In the genomic region with DNA sequence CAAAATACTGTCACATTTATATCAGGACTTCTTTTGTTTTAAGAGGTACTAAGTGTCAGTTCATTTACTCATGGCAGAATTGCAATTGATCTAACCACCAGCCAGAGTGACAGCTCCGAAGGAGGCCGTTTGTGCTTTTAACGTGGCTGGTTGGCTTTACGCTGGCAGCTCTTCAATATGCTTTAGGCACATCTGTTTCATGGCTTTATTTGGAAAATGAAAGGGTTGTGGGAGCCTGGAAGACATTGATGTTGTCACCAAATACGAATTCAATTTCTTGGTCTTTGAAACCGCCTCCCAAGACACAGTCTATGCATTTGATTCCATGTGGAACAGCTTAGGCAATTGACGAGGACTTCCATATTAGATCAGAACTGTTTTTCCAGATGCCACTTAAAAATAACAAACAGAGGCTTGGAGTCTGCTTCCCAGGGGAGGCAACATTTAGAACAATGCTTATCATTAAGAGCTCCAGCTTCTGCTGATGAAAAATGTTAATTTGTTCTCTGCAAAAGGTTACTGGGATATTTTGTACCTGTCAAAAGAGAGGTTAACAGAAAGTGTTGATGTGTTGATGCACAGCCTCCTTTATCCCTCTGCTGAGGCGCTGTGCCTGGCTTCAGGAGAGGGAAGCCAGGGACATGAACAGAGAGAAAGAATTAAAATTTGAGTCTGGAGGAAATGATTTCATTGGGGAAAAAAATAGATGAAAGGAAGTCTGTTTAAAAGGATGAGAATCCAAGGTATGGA, we compare ENCODE assay signal across 15 cellular contexts.
DNase-seq lines count a peak whose midpoint lies in the region; ATAC-seq and TF ChIP-seq lines count a peak whose summit lies in the region.
"Had no signal": no experiment of that assay in that cellular context is flagged by ENCODE, and none has a peak within 500 bp of the region (broad histone marks: within the 10 kb centered on the region; RNA-seq: fewer than 3 reads in every experiment).

No MANE protein-coding gene starts in this region.

- H2BK12ac ChIP-seq in trophoblast cell (ENCODE audit: low read length), result no peak overlapping the region

- no peak overlapping the region for H4K12ac ChIP-seq in trophoblast cell (ENCODE audit: low read depth, low read length)

- POLR2A ChIA-PET in SK-N-SH (lab: Yijun Ruan, JAX), result interaction anchor here (0.6 kb wide), 2 partner anchors 8 to 64 kb away, joined by 3 to 7 read pairs; partner anchors contain the start of gene TNFRSF19
- POLR2A ChIA-PET in GM10248 (lab: Yijun Ruan, JAX), result no interaction called here

- H3K9ac ChIP-seq in SK-N-SH (peak overlapping the region; percentile 78), trophoblast cell (ENCODE audit: low read length) (no peak overlapping the region)

- CTCF ChIA-PET in SK-N-SH (lab: Yijun Ruan, JAX), result interaction anchor here (0.8 to 3.2 kb wide), 5 partner anchors 10 to 61 kb away, joined by 3 to 8 read pairs (median 3); no protein-coding TSS in a partner anchor
- CTCF ChIA-PET in GM10248 (lab: Yijun Ruan, JAX), result interaction anchor here (1.1 to 2.5 kb wide), 3 partner anchors 10 to 49 kb away, joined by 3 to 6 read pairs (median 3); no protein-coding TSS in a partner anchor

- H3K4me1 ChIP-seq in SK-N-SH (ENCODE audit: control insufficient read depth in 1 of 2, insufficient read depth in 2 of 2, low read depth in 1 of 2, low read length in 1 of 2) (peaks cover 28 to 54% of the 10 kb centered on the region in 2 experiments), trophoblast cell (ENCODE audit: control insufficient read depth in 1 of 2, insufficient read depth in 2 of 2, low read length in 2 of 2) (peaks cover 16 to 24% of the 10 kb centered on the region in 2 experiments)
- H3K4me1 ChIP-seq: spleen had no signal

- peak overlapping the region; percentile 84 for H3K14ac ChIP-seq in trophoblast cell (ENCODE audit: low read length)

- peak overlapping the region; percentile 94 for H2BK5ac ChIP-seq in trophoblast cell (ENCODE audit: low read depth, low read length, poor library complexity)

- H3K9me2 ChIP-seq in SK-N-SH, result no peaks in the 10 kb centered on the region

- H3K18ac ChIP-seq in trophoblast cell (ENCODE audit: low read length), result no peak overlapping the region

- 10% methylated on average over 8 of the region's 8 CpGs for WGBS in SK-N-SH (ENCODE audit: low lambda C conversion rate)
- no CpG with 5 or more reads among the region's 8 CpGs for WGBS in trophoblast cell (ENCODE audit: extremely low coverage, insufficient coverage, insufficient read length)

- H3K4ac ChIP-seq in trophoblast cell (ENCODE audit: low read depth, low read length), result no peak overlapping the region

- H4K20me1 ChIP-seq in SK-N-SH (ENCODE audit: insufficient read depth), result no peaks in the 10 kb centered on the region

- H3K27me3 ChIP-seq in SK-N-SH (ENCODE audit: insufficient read depth) (no peaks in the 10 kb centered on the region), trophoblast cell (ENCODE audit: insufficient read depth, low read length) (no peaks in the 10 kb centered on the region)

- peak overlapping the region; percentile 98 for H2BK120ac ChIP-seq in trophoblast cell (ENCODE audit: insufficient read depth, low read length, poor library complexity)

- H4K91ac ChIP-seq in trophoblast cell (ENCODE audit: low read depth, low read length), result peak overlapping the region; percentile 96

- H4K8ac ChIP-seq in trophoblast cell (ENCODE audit: low read depth, low read length), result peak overlapping the region; percentile 58

- DNase-seq in ELR (ENCODE audit: low read depth), result peak; percentile 15
- DNase-seq in SK-N-SH, result peak; percentile 46
- DNase-seq in glomerular visceral epithelial cell (ENCODE audit: extremely low spot score), result peak; percentile 26
- no peak for DNase-seq in trophoblast cell
- DNase-seq in substantia nigra (lab: John Stamatoyannopoulos, UW), result no peak
- no peak for DNase-seq in GM10248 (ENCODE audit: extremely low spot score)
- DNase-seq: activated naive CD8-positive, alpha-beta T cell treated with anti-CD3 and anti-CD28 coated beads, Interleukin-2, amount 50 U/mL, for 24 hours; CD4-positive, alpha-beta T cell; KBM-7; NCI-H2081; spleen; stimulated activated CD8-positive, alpha-beta memory T cell treated with anti-CD3 and anti-CD28 coated beads, Interleukin-4, amount 100 ng/mL, for 48 hours; T-helper 9 cell had no signal

- H3K9me3 ChIP-seq in SK-N-SH (no peaks in the 10 kb centered on the region), trophoblast cell (ENCODE audit: insufficient read depth, low read depth, low read length) (no peaks in the 10 kb centered on the region)
- H3K9me3 ChIP-seq: spleen had no signal

- TF ChIP-seq EP300 in SK-N-SH (IDR thresholded peaks at IDR 0.05; ENCODE audit: borderline replicate concordance in 1 of 2, low read depth in 1 of 2, low read length in 1 of 2), result peak in 1 of 2 experiments; percentile 19; a peak in 2 of 4 replicates

- no peak overlapping the region for H2AK5ac ChIP-seq in trophoblast cell (ENCODE audit: low read length)

- peaks cover 60% of the 10 kb centered on the region for H3F3A ChIP-seq in SK-N-SH (replicated peaks; ENCODE audit: insufficient read depth)

- TF ChIP-seq CTCF in SK-N-SH (IDR thresholded peaks at IDR 0.05) (no peak), GM10248 (IDR thresholded peaks at IDR 0.05; ENCODE audit: control extremely low read depth, extremely low read depth, low read depth, missing control alignments) (no peak)

- H3K36me3 ChIP-seq in SK-N-SH (replicated peaks in 1 of 2; ENCODE audit: control insufficient read depth in 1 of 2, insufficient read depth in 2 of 2, low read length in 1 of 2) (no peaks in the 10 kb centered on the region), trophoblast cell (ENCODE audit: control insufficient read depth in 1 of 2, insufficient read depth in 2 of 2, low read length in 2 of 2) (no peaks in the 10 kb centered on the region)
- H3K36me3 ChIP-seq: spleen had no signal

- H3K4me2 ChIP-seq in SK-N-SH (peak overlapping the region; percentile 68), trophoblast cell (ENCODE audit: low read length) (no peak overlapping the region)

- H3K79me1 ChIP-seq in trophoblast cell (ENCODE audit: low read length), result peaks cover 42% of the 10 kb centered on the region

- no peak for TF ChIP-seq RAD21 in SK-N-SH (IDR thresholded peaks at IDR 0.05; ENCODE audit: low read length)

- H2AFZ ChIP-seq in SK-N-SH (ENCODE audit: low read depth), result peak overlapping the region; percentile 10; the same call in 1 of the 2 replicates
- no peak overlapping the region for H2AFZ ChIP-seq in trophoblast cell (ENCODE audit: insufficient read depth, low read length, poor library complexity)

- no peak for ATAC-seq in HG02981 (IDR thresholded peaks at IDR 0.05; ENCODE audit: unreplicated experiment)
- no peak for ATAC-seq in HG02840 (IDR thresholded peaks at IDR 0.05; ENCODE audit: low FRiP score, unreplicated experiment)
- ATAC-seq: activated naive CD8-positive, alpha-beta T cell treated with anti-CD3 and anti-CD28 coated beads, Interleukin-2, amount 50 U/mL, for 24 hours had no signal

- H3K4me3 ChIP-seq in SK-N-SH (ENCODE audit: low read depth in 2 of 2, low read length in 1 of 2), result peak overlapping the region in 1 of 2 experiments; percentile 42; a peak in 2 of 4 replicates
- H3K4me3 ChIP-seq in trophoblast cell (ENCODE audit: low read depth, low read length), result no peak overlapping the region
- H3K4me3 ChIP-seq: spleen had no signal

- H3K23ac ChIP-seq in trophoblast cell (ENCODE audit: low read length), result no peak overlapping the region

- peak overlapping the region; percentile 92 to 100 for H3K27ac ChIP-seq in SK-N-SH (ENCODE audit: low read depth in 2 of 2, low read length in 1 of 2)
- H3K27ac ChIP-seq in trophoblast cell (ENCODE audit: low read depth, low read length), result peak overlapping the region; percentile 99
- H3K27ac ChIP-seq in substantia nigra (ENCODE audit: low read depth, low read length, poor library complexity, severe bottlenecking), result no peak overlapping the region
- H3K27ac ChIP-seq: spleen had no signal

- H3K79me2 ChIP-seq in SK-N-SH (ENCODE audit: insufficient read depth), result no peaks in the 10 kb centered on the region
- peaks cover 7% of the 10 kb centered on the region for H3K79me2 ChIP-seq in trophoblast cell (ENCODE audit: control insufficient read depth, insufficient read depth, low read length, poor library complexity)

TF ChIP-seq in SK-N-SH, 30 proteins besides CTCF, POLR2A, EP300 and RAD21 (continues in another document):
- peak; percentile 50 for TF ChIP-seq GATA2 (CRISPR knock-in tag; IDR thresholded peaks at IDR 0.05)
- TF ChIP-seq, protein P1, sequence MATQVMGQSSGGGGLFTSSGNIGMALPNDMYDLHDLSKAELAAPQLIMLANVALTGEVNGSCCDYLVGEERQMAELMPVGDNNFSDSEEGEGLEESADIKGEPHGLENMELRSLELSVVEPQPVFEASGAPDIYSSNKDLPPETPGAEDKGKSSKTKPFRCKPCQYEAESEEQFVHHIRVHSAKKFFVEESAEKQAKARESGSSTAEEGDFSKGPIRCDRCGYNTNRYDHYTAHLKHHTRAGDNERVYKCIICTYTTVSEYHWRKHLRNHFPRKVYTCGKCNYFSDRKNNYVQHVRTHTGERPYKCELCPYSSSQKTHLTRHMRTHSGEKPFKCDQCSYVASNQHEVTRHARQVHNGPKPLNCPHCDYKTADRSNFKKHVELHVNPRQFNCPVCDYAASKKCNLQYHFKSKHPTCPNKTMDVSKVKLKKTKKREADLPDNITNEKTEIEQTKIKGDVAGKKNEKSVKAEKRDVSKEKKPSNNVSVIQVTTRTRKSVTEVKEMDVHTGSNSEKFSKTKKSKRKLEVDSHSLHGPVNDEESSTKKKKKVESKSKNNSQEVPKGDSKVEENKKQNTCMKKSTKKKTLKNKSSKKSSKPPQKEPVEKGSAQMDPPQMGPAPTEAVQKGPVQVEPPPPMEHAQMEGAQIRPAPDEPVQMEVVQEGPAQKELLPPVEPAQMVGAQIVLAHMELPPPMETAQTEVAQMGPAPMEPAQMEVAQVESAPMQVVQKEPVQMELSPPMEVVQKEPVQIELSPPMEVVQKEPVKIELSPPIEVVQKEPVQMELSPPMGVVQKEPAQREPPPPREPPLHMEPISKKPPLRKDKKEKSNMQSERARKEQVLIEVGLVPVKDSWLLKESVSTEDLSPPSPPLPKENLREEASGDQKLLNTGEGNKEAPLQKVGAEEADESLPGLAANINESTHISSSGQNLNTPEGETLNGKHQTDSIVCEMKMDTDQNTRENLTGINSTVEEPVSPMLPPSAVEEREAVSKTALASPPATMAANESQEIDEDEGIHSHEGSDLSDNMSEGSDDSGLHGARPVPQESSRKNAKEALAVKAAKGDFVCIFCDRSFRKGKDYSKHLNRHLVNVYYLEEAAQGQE (IDR thresholded peaks at IDR 0.05; ENCODE audit: low read depth, low read length), result no peak
- peak; percentile 38; the same call in 1 of the 2 replicates for TF ChIP-seq TCF12 (IDR thresholded peaks at IDR 0.05)
- TF ChIP-seq EZH2phosphoT487 (IDR thresholded peaks at IDR 0.05; ENCODE audit: borderline replicate concordance, low read depth), result no peak
- TF ChIP-seq TEAD4 (IDR thresholded peaks at IDR 0.05; ENCODE audit: borderline replicate concordance, insufficient read depth), result no peak
- TF ChIP-seq RFX5 (IDR thresholded peaks at IDR 0.05; ENCODE audit: low read length), result no peak
- 0 out of 2 replicates have a peak, but pooled peaks have one; percentile 23 for TF ChIP-seq GABPA (IDR thresholded peaks at IDR 0.05; ENCODE audit: low read depth)
- no peak for TF ChIP-seq RXRA (IDR thresholded peaks at IDR 0.05; ENCODE audit: borderline replicate concordance, low read depth)

Comparison
In these comparisons a context has a peak if more than half of its experiments do, and no peak if none do; other contexts are left out.
1. DNase-seq: peak in ELR (single experiment), SK-N-SH (single experiment) and glomerular visceral epithelial cell (single experiment); none in trophoblast cell (0 of 2), substantia nigra (0 of 49) and GM10248 (single experiment).